Comparison of ENCODE assay signal across 19 cellular contexts in the genomic region with DNA sequence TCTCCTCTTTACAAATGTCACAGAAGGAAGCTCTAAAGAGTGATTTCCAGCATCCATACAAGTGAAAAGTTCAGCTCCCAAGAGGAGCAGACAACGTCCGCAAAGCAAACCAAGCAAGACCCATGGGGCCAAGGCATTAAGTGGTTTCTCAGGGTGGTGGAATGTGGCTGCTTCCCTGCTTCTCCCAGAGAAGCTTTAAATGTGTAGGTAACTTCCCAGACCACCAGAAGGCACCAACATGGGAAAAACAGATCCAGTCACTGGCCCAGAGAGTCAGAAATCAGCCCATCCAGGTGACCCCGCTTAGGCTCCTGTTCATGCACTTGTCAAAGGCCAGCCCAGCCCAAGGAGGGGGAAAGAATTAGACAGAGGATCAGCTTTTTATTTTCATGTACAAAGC.
DNase-seq lines count a peak whose midpoint lies in the region; ATAC-seq and TF ChIP-seq lines count a peak whose summit lies in the region.
"Had no signal": no experiment of that assay in that cellular context is flagged by ENCODE, and none has a peak within 500 bp of the region (broad histone marks: within the 10 kb centered on the region; RNA-seq: fewer than 3 reads in every experiment).

No MANE protein-coding gene starts in this region.

- DNase-seq in ELF-1 (ENCODE audit: low read depth, low spot score) (peak; percentile 60), HEK293T (ENCODE audit: extremely low spot score) (peak; percentile 31), choroid plexus epithelial cell (ENCODE audit: low read depth) (no peak), islet precursor cell (peak; percentile 65), SKM-1 (lab: John Stamatoyannopoulos, UW; ENCODE audit: unreplicated experiment) (no peak), NCI-H1436 treated with DMSO at 0.1 percent for 48 hours (lab: John Stamatoyannopoulos, UW) (no peak), AG20443 (ENCODE audit: low spot score) (no peak)
- DNase-seq: 8988T; Caco-2; CD4-positive, alpha-beta T cell; NCI-H1105; NCI-H1694 treated with DMSO at 0.1 percent for 48 hours; NCI-H2227 treated with DMSO at 0.1 percent for 48 hours; NCI-H524 treated with DMSO at 0.1 percent for 48 hours; PC-9; SIG-M5 had no signal

- H3K4me3 ChIP-seq in choroid plexus epithelial cell (ENCODE audit: low read depth, low read length), result no peak overlapping the region
- H3K4me3 ChIP-seq: GM12878, PC-9 had no signal

- POLR2A ChIA-PET in HEK293T (lab: Yijun Ruan, JAX), result interaction anchor here (0.6 to 2.2 kb wide), 3 partner anchors 14 to 103 kb away, joined by 3 to 7 read pairs (median 3); no protein-coding TSS in a partner anchor

- TF ChIP-seq CTCF in choroid plexus epithelial cell (conservative IDR thresholded peaks at IDR 0.05; ENCODE audit: low read depth, low read length), result peak; percentile 6

- no peak for ATAC-seq in GM19463 (IDR thresholded peaks at IDR 0.05; ENCODE audit: unreplicated experiment)
- ATAC-seq: GM12878, SK-N-SH treated with all-trans-retinoic acid at 6 μM for 48 hours had no signal

- CTCF ChIA-PET in HEK293T (lab: Yijun Ruan, JAX), result interaction anchor here (0.6 to 0.7 kb wide), 2 partner anchors 208 to 952 kb away, joined by 3 to 4 read pairs; no protein-coding TSS in a partner anchor

TF ChIP-seq in HEK293T, 16 proteins besides CTCF, POLR2A, EP300 and RAD21:
- no peak for TF ChIP-seq NFRKB (IDR thresholded peaks at IDR 0.05)
- TF ChIP-seq FOXA1 (IDR thresholded peaks at IDR 0.05), result no peak
- no peak for TF ChIP-seq ZNF384 (IDR thresholded peaks at IDR 0.05)
- TF ChIP-seq FOXM1 (IDR thresholded peaks at IDR 0.05; ENCODE audit: borderline replicate concordance), result no peak
- no peak for TF ChIP-seq HDGF (IDR thresholded peaks at IDR 0.05; ENCODE audit: borderline replicate concordance)
- no peak for TF ChIP-seq FOXK2 (IDR thresholded peaks at IDR 0.05)
- TF ChIP-seq LEF1 (IDR thresholded peaks at IDR 0.05; ENCODE audit: borderline replicate concordance), result no peak
- TF ChIP-seq BHLHE40 (IDR thresholded peaks at IDR 0.05; ENCODE audit: borderline replicate concordance), result no peak
- TF ChIP-seq CTBP1 (IDR thresholded peaks at IDR 0.05; ENCODE audit: borderline replicate concordance), result no peak
- no peak for TF ChIP-seq SUZ12 (IDR thresholded peaks at IDR 0.05)
- TF ChIP-seq L3MBTL2 (conservative IDR thresholded peaks at IDR 0.05), result no peak
- no peak for TF ChIP-seq ELF4 (IDR thresholded peaks at IDR 0.05)
- TF ChIP-seq, protein P1, sequence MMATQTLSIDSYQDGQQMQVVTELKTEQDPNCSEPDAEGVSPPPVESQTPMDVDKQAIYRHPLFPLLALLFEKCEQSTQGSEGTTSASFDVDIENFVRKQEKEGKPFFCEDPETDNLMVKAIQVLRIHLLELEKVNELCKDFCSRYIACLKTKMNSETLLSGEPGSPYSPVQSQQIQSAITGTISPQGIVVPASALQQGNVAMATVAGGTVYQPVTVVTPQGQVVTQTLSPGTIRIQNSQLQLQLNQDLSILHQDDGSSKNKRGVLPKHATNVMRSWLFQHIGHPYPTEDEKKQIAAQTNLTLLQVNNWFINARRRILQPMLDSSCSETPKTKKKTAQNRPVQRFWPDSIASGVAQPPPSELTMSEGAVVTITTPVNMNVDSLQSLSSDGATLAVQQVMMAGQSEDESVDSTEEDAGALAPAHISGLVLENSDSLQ (IDR thresholded peaks at IDR 0.05), result no peak
- TF ChIP-seq ARNT (IDR thresholded peaks at IDR 0.05), result no peak
- no peak for TF ChIP-seq TARDBP (IDR thresholded peaks at IDR 0.05)
- no peak for TF ChIP-seq SP1 (IDR thresholded peaks at IDR 0.05)

Comparison
In these comparisons a context has a peak if more than half of its experiments do, and no peak if none do; other contexts are left out.
1. DNase-seq: peak in ELF-1 (single experiment), HEK293T (single experiment) and islet precursor cell (single experiment); none in choroid plexus epithelial cell (single experiment), SKM-1 (single experiment), NCI-H1436 treated with DMSO at 0.1 percent for 48 hours (single experiment) and AG20443 (single experiment).